Comparison of ENCODE assay signal across 8 cellular contexts in the genomic region with DNA sequence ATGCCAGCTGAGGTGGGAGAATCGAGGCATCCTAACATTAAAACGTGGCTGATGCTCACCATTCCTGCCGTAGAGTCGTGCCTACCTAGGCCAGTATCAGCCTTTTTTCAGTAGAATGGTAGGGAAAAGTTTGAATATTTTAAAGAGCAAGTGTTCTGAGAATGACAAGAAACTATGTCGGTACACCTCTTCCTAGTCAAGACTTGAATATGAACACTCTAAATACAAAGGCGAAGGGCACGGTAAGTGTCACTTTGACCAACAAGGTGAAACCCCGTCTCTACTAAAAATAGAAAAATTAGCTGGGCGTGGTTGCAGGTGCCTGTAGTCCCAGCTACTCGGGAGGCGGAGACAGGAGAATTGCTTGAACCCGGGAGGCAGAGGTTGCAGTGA. TPM values are rescaled to one million over a fixed set of nuclear protein-coding genes. Genes with fewer than 3 reads are reported as not detected.
DNase-seq lines count a peak whose midpoint lies in the region; ATAC-seq and TF ChIP-seq lines count a peak whose summit lies in the region.

No MANE protein-coding gene starts in this region.

- peak overlapping the region; percentile 96 for H3K4me3 Mint-ChIP-seq in progenitor cell of endocrine pancreas (ENCODE audit: low read depth)

- peak overlapping the region; percentile 100 for H3K9ac ChIP-seq in OCI-LY3 (ENCODE audit: low read length)

- no peaks in the 10 kb centered on the region for H3K36me3 Mint-ChIP-seq in progenitor cell of endocrine pancreas (ENCODE audit: insufficient read depth)

- H3K9me3 Mint-ChIP-seq in progenitor cell of endocrine pancreas (ENCODE audit: low read depth), result no peaks in the 10 kb centered on the region

- peak overlapping the region; percentile 99 for H3K27ac Mint-ChIP-seq in progenitor cell of endocrine pancreas

- ATAC-seq in GM21447 (IDR thresholded peaks at IDR 0.05; ENCODE audit: unreplicated experiment) (no peak), HG03442 (IDR thresholded peaks at IDR 0.05; ENCODE audit: unreplicated experiment) (no peak)

- H3K27me3 Mint-ChIP-seq in progenitor cell of endocrine pancreas, result peaks cover 6% of the 10 kb centered on the region

- no peaks in the 10 kb centered on the region for H3K9me3 ChIP-seq in OCI-LY3 (ENCODE audit: insufficient read depth, low read length)

- H3K4me3 ChIP-seq in OCI-LY3 (ENCODE audit: low read length) (peak overlapping the region; percentile 99), epithelial cell of proximal tubule (ENCODE audit: low read depth, low read length) (peak overlapping the region; percentile 96)

- peaks cover 13% of the 10 kb centered on the region for H3K4me1 Mint-ChIP-seq in progenitor cell of endocrine pancreas (ENCODE audit: low read depth)

- no peaks in the 10 kb centered on the region for H3K27me3 ChIP-seq in OCI-LY3 (ENCODE audit: low read depth, low read length)

- DNase-seq in G401 (ENCODE audit: low spot score) (peak; percentile 40), epithelial cell of proximal tubule (ENCODE audit: low read depth) (no peak), progenitor cell of endocrine pancreas (ENCODE audit: low spot score, unreplicated experiment) (no peak), activated gamma-delta T cell treated with Interleukin-2 at 50 U/mL for 16 hours (no peak), mesenteric fat pad (ENCODE audit: low spot score) (no peak)

- H3K36me3 ChIP-seq in OCI-LY3 (replicated peaks; ENCODE audit: low read depth, low read length), result no peaks in the 10 kb centered on the region

- peak overlapping the region; percentile 93 for H3K27ac ChIP-seq in OCI-LY3 (ENCODE audit: low read length)

- peaks cover 19% of the 10 kb centered on the region for H3K4me1 ChIP-seq in OCI-LY3 (ENCODE audit: low read length)

- peaks cover 30% of the 10 kb centered on the region for H4K20me1 ChIP-seq in OCI-LY3 (ENCODE audit: insufficient read depth, low read length)

- H3K79me2 ChIP-seq in OCI-LY3 (ENCODE audit: low read length), result peaks cover 60% of the 10 kb centered on the region

- TF ChIP-seq CTCF in OCI-LY3 (IDR thresholded peaks at IDR 0.05; ENCODE audit: low read depth, low read length) (no peak), epithelial cell of proximal tubule (conservative IDR thresholded peaks at IDR 0.05; ENCODE audit: low read depth, low read length) (no peak), progenitor cell of endocrine pancreas (IDR thresholded peaks at IDR 0.05; ENCODE audit: unreplicated experiment) (no peak)

- no peak overlapping the region for H2AFZ ChIP-seq in OCI-LY3 (ENCODE audit: low read depth, low read length)

- in situ Hi-C loops in G401 (cut with HindIII; ENCODE audit: low sequenced_read_pairs), result no loop called here

- peak overlapping the region; percentile 77 for H3K4me2 ChIP-seq in OCI-LY3 (ENCODE audit: low read length)

RNA-seq across cellular contexts. Expression of gene GINM1, which starts 1.0 kb away (rescaled TPM):
- 28.2 and 28.7 TPM in 2 replicates for total RNA-seq in G401 (2014; rRNA removed; shearing (Covaris generic))
- total RNA-seq in epithelial cell of proximal tubule (35.3 and 38.0 TPM in 2 replicates), progenitor cell of endocrine pancreas (25.9 and 26.3 TPM in 2 replicates), mesenteric fat pad (53.5 TPM)

RNA-seq across cellular contexts. Expression of gene PPIL4, which starts 21.3 kb away (rescaled TPM):
- total RNA-seq in G401 (2014; rRNA removed; shearing (Covaris generic)), result 29.8 and 55.0 TPM in 2 replicates
- total RNA-seq in epithelial cell of proximal tubule (20.9 and 33.0 TPM in 2 replicates), progenitor cell of endocrine pancreas (37.2 and 38.3 TPM in 2 replicates), mesenteric fat pad (23.0 TPM)
